In the genomic region with DNA sequence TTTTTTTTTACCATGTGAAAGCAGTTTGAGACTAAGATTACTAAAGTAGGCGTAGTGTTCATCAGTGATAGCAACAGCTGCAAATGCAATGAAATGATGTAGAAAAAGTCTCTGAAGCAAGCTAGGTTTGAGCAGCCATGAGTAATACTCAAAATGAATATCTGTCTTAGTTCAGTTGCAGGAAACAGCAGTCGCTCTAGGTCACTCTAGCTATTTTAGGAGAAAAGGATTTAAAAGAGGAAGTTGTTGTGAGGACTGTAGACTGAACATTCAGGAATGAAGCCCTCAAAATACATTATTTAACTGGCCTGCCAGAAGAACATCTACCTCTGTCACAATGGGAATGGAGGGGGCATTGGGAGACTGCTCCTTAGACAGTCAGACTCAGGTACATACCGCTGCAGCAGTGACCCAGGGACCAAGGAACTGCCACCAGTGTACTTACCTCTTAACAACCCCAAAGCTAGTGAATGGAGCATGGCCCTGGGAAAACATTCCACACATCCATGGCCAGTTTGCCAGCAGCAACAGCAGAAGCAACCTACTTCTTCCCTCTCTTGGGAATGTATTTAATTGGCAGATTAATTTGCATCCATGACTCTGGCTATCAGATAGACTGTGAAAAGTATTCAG, we compare ENCODE assay signal across 16 cellular contexts.
"Had no signal": no experiment of that assay in that cellular context is flagged by ENCODE, and none has a peak within 500 bp of the region (broad histone marks: within the 10 kb centered on the region; RNA-seq: fewer than 3 reads in every experiment).

No MANE protein-coding gene starts in this region.

- H3K36me3 Mint-ChIP-seq: activated naive CD8-positive, alpha-beta T cell treated with anti-CD3 and anti-CD28 coated beads for 36 hours; type B pancreatic cell had no signal

- H3K4me3 Mint-ChIP-seq: activated CD4-positive, alpha-beta memory T cell treated with anti-CD3 and anti-CD28 coated beads, Interleukin-2, amount 10 ng/mL, durations not matched to agents 7 days and 5 days; activated naive CD8-positive, alpha-beta T cell treated with anti-CD3 and anti-CD28 coated beads for 36 hours; naive thymus-derived CD8-positive, alpha-beta T cell; type B pancreatic cell had no signal

- H3K4me1 ChIP-seq: esophagus squamous epithelium, right atrium auricular region, suprapubic skin had no signal

- ATAC-seq: left lobe of liver; naive thymus-derived CD8-positive, alpha-beta T cell had no signal

- H3K9me3 ChIP-seq: right atrium auricular region, suprapubic skin had no signal

- H3K27ac ChIP-seq: esophagus squamous epithelium, right atrium auricular region, skin epidermis, suprapubic skin, VCaP had no signal

- H3K4me3 ChIP-seq: esophagus squamous epithelium, right atrium auricular region, skin epidermis, suprapubic skin had no signal

- DNase-seq: activated CD4-positive, alpha-beta memory T cell treated with anti-CD3 and anti-CD28 coated beads, Interleukin-2, amount 10 ng/mL, durations not matched to agents 7 days and 5 days; activated gamma-delta T cell treated with Interleukin-2 at 50 U/mL for 16 hours; activated naive CD8-positive, alpha-beta T cell treated with anti-CD3 and anti-CD28 coated beads for 36 hours; activated T-cell treated with anti-CD3 and anti-CD28 coated beads, Interleukin-2, amount 50 U/mL, for 48 hours; esophagus squamous epithelium; foreskin fibroblast; mammary epithelial cell; naive thymus-derived CD8-positive, alpha-beta T cell; posterior cingulate gyrus; stimulated activated naive CD4-positive, alpha-beta T cell had no signal

- H3K36me3 ChIP-seq: esophagus squamous epithelium, right atrium auricular region, suprapubic skin had no signal

- H3K27ac Mint-ChIP-seq: activated CD4-positive, alpha-beta memory T cell treated with anti-CD3 and anti-CD28 coated beads, Interleukin-2, amount 10 ng/mL, durations not matched to agents 7 days and 5 days; activated naive CD8-positive, alpha-beta T cell treated with anti-CD3 and anti-CD28 coated beads for 36 hours; naive thymus-derived CD8-positive, alpha-beta T cell; type B pancreatic cell had no signal

- H3K27me3 ChIP-seq: esophagus squamous epithelium, right atrium auricular region, suprapubic skin had no signal

- H3K4me1 Mint-ChIP-seq: activated CD4-positive, alpha-beta memory T cell treated with anti-CD3 and anti-CD28 coated beads, Interleukin-2, amount 10 ng/mL, durations not matched to agents 7 days and 5 days; activated naive CD8-positive, alpha-beta T cell treated with anti-CD3 and anti-CD28 coated beads for 36 hours; naive thymus-derived CD8-positive, alpha-beta T cell had no signal

- H3K27me3 Mint-ChIP-seq: activated CD4-positive, alpha-beta memory T cell treated with anti-CD3 and anti-CD28 coated beads, Interleukin-2, amount 10 ng/mL, durations not matched to agents 7 days and 5 days; activated naive CD8-positive, alpha-beta T cell treated with anti-CD3 and anti-CD28 coated beads for 36 hours; naive thymus-derived CD8-positive, alpha-beta T cell; type B pancreatic cell had no signal
